1 cellular context compared by ENCODE assay signal in the genomic region with DNA sequence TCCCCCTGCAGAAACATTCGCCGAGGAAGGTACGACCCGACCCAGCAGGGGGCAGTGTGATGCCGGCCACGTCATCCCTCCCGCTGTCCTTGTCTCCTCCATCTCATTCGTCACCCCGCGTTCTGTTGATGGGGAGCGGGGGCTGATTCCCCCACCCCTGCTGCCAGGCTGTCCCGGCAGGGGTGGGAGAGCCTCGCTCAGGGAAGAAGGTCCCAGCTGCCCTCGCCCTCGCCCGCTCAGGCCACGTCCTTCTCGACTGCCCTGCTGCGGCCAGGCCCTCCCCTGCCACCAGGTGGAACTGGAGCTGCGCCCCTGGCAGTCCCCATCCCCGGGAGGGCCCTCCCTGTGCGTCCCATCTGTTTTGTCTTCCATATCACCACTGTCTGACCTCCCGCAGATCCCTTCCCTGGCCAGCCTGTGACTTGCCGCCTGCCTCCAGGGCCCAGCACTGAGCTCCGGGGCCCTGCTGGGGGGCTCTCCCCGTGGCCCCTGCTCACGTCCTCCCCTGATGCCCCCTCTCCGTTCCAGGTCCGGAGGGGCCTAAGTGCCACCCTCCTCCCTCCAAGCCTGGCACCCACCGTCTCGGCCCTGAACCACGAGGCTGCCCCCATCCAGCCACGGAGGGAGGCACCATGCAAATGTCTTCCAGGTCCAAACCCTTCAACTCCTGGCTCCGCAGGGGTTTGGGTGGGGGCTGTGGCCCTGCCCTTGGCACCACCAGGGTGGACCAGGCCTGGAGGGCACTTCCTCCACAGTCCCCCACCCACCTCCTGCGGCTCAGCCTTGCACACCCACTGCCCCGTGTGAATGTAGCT.
TF ChIP-seq lines count a peak whose summit lies in the region.

No MANE protein-coding gene starts in this region.

TF ChIP-seq in HepG2, 621 proteins besides CTCF, POLR2A, EP300 and RAD21 (continued from another document and continues in another):
- no peak for TF ChIP-seq ZNF792 (CRISPR knock-in tag; IDR thresholded peaks at IDR 0.05)
- TF ChIP-seq RCOR2 (CRISPR knock-in tag; IDR thresholded peaks at IDR 0.05) = no peak
- peak; percentile 92 for TF ChIP-seq FOXC1 (CRISPR knock-in tag; IDR thresholded peaks at IDR 0.05; ENCODE audit: borderline replicate concordance)
- no peak for TF ChIP-seq ETV6 (CRISPR knock-in tag; conservative IDR thresholded peaks at IDR 0.05)
- TF ChIP-seq ZNF839 (CRISPR knock-in tag; IDR thresholded peaks at IDR 0.05; ENCODE audit: borderline replicate concordance) = peak; percentile 77; the same call in 1 of the 2 replicates
- TF ChIP-seq, protein P1, sequence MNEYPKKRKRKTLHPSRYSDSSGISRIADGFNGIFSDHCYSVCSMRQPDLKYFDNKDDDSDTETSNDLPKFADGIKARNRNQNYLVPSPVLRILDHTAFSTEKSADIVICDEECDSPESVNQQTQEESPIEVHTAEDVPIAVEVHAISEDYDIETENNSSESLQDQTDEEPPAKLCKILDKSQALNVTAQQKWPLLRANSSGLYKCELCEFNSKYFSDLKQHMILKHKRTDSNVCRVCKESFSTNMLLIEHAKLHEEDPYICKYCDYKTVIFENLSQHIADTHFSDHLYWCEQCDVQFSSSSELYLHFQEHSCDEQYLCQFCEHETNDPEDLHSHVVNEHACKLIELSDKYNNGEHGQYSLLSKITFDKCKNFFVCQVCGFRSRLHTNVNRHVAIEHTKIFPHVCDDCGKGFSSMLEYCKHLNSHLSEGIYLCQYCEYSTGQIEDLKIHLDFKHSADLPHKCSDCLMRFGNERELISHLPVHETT (CRISPR knock-in tag; conservative IDR thresholded peaks at IDR 0.05) = no peak
- no peak for TF ChIP-seq ZNF354B (CRISPR knock-in tag; IDR thresholded peaks at IDR 0.05)
- TF ChIP-seq, protein P2, sequence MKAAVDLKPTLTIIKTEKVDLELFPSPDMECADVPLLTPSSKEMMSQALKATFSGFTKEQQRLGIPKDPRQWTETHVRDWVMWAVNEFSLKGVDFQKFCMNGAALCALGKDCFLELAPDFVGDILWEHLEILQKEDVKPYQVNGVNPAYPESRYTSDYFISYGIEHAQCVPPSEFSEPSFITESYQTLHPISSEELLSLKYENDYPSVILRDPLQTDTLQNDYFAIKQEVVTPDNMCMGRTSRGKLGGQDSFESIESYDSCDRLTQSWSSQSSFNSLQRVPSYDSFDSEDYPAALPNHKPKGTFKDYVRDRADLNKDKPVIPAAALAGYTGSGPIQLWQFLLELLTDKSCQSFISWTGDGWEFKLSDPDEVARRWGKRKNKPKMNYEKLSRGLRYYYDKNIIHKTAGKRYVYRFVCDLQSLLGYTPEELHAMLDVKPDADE (CRISPR knock-in tag; IDR thresholded peaks at IDR 0.05) = no peak
- no peak for TF ChIP-seq TCF12 (IDR thresholded peaks at IDR 0.05)
- peak; percentile 60; the same call in 1 of the 2 replicates for TF ChIP-seq TCF12 (CRISPR knock-in tag; IDR thresholded peaks at IDR 0.05)
- peak; percentile 55; the same call in 1 of the 2 replicates for TF ChIP-seq ZNF292 (CRISPR knock-in tag; IDR thresholded peaks at IDR 0.05; ENCODE audit: borderline replicate concordance, low read depth)
- no peak for TF ChIP-seq RFXANK (CRISPR knock-in tag; IDR thresholded peaks at IDR 0.05)
- TF ChIP-seq DMAP1 (CRISPR knock-in tag; IDR thresholded peaks at IDR 0.05) = peak; percentile 77
- peak; percentile 53; the same call in 1 of the 2 replicates for TF ChIP-seq KMT2A (CRISPR knock-in tag; IDR thresholded peaks at IDR 0.05)
- 0 out of 2 replicates have a peak, but pooled peaks have one; percentile 9 for TF ChIP-seq MIXL1 (CRISPR knock-in tag; IDR thresholded peaks at IDR 0.05)
- TF ChIP-seq, protein P3, sequence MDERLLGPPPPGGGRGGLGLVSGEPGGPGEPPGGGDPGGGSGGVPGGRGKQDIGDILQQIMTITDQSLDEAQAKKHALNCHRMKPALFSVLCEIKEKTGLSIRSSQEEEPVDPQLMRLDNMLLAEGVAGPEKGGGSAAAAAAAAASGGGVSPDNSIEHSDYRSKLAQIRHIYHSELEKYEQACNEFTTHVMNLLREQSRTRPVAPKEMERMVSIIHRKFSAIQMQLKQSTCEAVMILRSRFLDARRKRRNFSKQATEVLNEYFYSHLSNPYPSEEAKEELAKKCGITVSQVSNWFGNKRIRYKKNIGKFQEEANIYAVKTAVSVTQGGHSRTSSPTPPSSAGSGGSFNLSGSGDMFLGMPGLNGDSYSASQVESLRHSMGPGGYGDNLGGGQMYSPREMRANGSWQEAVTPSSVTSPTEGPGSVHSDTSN (CRISPR knock-in tag; IDR thresholded peaks at IDR 0.05) = no peak
- no peak for TF ChIP-seq ZNF180 (CRISPR knock-in tag; IDR thresholded peaks at IDR 0.05; ENCODE audit: borderline replicate concordance, low read depth)
- TF ChIP-seq KDM5A (IDR thresholded peaks at IDR 0.05; ENCODE audit: borderline replicate concordance, low read length) = no peak
- TF ChIP-seq NR2F2 (IDR thresholded peaks at IDR 0.05; ENCODE audit: borderline replicate concordance, low read depth) = no peak
- peak; percentile 72; the same call in 1 of the 2 replicates for TF ChIP-seq MAZ (IDR thresholded peaks at IDR 0.05; ENCODE audit: borderline replicate concordance, low read depth, low read length)
- TF ChIP-seq MAZ (CRISPR knock-in tag; IDR thresholded peaks at IDR 0.05; ENCODE audit: low read depth) = no peak
- no peak for TF ChIP-seq AKAP8 (CRISPR knock-in tag; IDR thresholded peaks at IDR 0.05)
- TF ChIP-seq TBP (CRISPR knock-in tag; IDR thresholded peaks at IDR 0.05) = no peak
- peak; percentile 69; the same call in 1 of the 2 replicates for TF ChIP-seq RFXAP (CRISPR knock-in tag; IDR thresholded peaks at IDR 0.05; ENCODE audit: borderline replicate concordance)
- no peak for TF ChIP-seq ZNF256 (CRISPR knock-in tag; conservative IDR thresholded peaks at IDR 0.05)
- TF ChIP-seq, protein P4, sequence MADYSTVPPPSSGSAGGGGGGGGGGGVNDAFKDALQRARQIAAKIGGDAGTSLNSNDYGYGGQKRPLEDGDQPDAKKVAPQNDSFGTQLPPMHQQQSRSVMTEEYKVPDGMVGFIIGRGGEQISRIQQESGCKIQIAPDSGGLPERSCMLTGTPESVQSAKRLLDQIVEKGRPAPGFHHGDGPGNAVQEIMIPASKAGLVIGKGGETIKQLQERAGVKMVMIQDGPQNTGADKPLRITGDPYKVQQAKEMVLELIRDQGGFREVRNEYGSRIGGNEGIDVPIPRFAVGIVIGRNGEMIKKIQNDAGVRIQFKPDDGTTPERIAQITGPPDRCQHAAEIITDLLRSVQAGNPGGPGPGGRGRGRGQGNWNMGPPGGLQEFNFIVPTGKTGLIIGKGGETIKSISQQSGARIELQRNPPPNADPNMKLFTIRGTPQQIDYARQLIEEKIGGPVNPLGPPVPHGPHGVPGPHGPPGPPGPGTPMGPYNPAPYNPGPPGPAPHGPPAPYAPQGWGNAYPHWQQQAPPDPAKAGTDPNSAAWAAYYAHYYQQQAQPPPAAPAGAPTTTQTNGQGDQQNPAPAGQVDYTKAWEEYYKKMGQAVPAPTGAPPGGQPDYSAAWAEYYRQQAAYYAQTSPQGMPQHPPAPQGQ (CRISPR knock-in tag; IDR thresholded peaks at IDR 0.05; ENCODE audit: borderline replicate concordance) = no peak
- TF ChIP-seq, protein P5, sequence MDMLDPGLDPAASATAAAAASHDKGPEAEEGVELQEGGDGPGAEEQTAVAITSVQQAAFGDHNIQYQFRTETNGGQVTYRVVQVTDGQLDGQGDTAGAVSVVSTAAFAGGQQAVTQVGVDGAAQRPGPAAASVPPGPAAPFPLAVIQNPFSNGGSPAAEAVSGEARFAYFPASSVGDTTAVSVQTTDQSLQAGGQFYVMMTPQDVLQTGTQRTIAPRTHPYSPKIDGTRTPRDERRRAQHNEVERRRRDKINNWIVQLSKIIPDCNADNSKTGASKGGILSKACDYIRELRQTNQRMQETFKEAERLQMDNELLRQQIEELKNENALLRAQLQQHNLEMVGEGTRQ (IDR thresholded peaks at IDR 0.05; ENCODE audit: low read depth, low read length) = no peak
- TF ChIP-seq, protein P5 (CRISPR knock-in tag; IDR thresholded peaks at IDR 0.05; ENCODE audit: borderline replicate concordance) = no peak
- TF ChIP-seq, protein P6, sequence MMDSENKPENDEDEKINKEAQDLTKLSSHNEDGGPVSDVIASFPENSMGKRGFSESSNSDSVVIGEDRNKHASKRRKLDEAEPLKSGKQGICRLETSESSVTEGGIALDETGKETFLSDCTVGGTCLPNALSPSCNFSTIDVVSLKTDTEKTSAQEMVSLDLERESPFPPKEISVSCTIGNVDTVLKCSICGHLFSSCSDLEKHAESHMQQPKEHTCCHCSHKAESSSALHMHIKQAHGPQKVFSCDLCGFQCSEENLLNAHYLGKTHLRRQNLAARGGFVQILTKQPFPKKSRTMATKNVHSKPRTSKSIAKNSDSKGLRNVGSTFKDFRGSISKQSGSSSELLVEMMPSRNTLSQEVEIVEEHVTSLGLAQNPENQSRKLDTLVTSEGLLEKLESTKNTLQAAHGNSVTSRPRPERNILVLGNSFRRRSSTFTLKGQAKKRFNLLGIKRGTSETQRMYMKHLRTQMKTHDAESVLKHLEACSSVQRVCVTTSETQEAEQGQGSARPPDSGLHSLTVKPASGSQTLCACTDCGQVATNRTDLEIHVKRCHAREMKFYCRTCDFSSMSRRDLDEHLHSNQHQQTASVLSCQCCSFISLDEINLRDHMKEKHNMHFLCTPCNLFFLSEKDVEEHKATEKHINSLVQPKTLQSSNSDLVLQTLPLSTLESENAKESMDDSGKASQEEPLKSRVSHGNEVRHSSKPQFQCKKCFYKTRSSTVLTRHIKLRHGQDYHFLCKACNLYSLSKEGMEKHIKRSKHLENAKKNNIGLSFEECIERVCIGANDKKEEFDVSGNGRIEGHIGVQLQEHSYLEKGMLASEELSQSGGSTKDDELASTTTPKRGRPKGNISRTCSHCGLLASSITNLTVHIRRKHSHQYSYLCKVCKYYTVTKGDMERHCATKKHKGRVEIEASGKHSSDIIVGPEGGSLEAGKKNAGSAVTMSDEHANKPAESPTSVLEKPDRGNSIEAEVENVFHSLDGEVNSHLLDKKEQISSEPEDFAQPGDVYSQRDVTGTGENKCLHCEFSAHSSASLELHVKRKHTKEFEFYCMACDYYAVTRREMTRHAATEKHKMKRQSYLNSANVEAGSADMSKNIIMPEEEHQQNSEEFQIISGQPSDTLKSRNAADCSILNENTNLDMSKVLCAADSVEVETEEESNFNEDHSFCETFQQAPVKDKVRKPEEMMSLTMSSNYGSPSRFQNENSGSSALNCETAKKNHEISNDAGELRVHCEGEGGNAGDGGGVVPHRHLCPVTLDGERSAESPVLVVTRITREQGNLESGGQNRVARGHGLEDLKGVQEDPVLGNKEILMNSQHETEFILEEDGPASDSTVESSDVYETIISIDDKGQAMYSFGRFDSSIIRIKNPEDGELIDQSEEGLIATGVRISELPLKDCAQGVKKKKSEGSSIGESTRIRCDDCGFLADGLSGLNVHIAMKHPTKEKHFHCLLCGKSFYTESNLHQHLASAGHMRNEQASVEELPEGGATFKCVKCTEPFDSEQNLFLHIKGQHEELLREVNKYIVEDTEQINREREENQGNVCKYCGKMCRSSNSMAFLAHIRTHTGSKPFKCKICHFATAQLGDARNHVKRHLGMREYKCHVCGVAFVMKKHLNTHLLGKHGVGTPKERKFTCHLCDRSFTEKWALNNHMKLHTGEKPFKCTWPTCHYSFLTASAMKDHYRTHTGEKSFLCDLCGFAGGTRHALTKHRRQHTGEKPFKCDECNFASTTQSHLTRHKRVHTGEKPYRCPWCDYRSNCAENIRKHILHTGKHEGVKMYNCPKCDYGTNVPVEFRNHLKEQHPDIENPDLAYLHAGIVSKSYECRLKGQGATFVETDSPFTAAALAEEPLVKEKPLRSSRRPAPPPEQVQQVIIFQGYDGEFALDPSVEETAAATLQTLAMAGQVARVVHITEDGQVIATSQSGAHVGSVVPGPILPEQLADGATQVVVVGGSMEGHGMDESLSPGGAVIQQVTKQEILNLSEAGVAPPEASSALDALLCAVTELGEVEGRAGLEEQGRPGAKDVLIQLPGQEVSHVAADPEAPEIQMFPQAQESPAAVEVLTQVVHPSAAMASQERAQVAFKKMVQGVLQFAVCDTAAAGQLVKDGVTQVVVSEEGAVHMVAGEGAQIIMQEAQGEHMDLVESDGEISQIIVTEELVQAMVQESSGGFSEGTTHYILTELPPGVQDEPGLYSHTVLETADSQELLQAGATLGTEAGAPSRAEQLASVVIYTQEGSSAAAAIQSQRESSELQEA (CRISPR knock-in tag; IDR thresholded peaks at IDR 0.05; ENCODE audit: not compliant biosample characterization) = no peak
- TF ChIP-seq, protein P7, sequence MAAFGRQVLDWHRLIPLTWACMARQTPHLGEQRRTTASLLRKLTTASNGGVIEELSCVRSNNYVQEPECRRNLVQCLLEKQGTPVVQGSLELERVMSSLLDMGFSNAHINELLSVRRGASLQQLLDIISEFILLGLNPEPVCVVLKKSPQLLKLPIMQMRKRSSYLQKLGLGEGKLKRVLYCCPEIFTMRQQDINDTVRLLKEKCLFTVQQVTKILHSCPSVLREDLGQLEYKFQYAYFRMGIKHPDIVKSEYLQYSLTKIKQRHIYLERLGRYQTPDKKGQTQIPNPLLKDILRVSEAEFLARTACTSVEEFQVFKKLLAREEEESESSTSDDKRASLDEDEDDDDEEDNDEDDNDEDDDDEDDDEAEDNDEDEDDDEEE (CRISPR knock-in tag; IDR thresholded peaks at IDR 0.05) = no peak
- TF ChIP-seq, protein P8, sequence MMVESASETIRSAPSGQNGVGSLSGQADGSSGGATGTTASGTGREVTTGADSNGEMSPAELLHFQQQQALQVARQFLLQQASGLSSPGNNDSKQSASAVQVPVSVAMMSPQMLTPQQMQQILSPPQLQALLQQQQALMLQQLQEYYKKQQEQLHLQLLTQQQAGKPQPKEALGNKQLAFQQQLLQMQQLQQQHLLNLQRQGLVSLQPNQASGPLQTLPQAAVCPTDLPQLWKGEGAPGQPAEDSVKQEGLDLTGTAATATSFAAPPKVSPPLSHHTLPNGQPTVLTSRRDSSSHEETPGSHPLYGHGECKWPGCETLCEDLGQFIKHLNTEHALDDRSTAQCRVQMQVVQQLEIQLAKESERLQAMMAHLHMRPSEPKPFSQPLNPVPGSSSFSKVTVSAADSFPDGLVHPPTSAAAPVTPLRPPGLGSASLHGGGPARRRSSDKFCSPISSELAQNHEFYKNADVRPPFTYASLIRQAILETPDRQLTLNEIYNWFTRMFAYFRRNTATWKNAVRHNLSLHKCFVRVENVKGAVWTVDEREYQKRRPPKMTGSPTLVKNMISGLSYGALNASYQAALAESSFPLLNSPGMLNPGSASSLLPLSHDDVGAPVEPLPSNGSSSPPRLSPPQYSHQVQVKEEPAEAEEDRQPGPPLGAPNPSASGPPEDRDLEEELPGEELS (CRISPR knock-in tag; IDR thresholded peaks at IDR 0.05) = no peak
